ENCODE assay signal across 19 cellular contexts in genomic region chr19:40681039-40681438, GRCh38. TPM values are rescaled to one million over a fixed set of nuclear protein-coding genes. Genes with fewer than 3 reads are reported as not detected.
A peak's percentile ranks its signal among the peaks of the same experiment; 100 is the strongest.
DNase-seq lines count a peak whose midpoint lies in the region; ATAC-seq and TF ChIP-seq lines count a peak whose summit lies in the region.
"Had no signal": no experiment of that assay in that cellular context is flagged by ENCODE, and none has a peak within 500 bp of the region (broad histone marks: within the 10 kb centered on the region; RNA-seq: fewer than 3 reads in every experiment).

No MANE protein-coding gene starts in this region.

- no peaks in the 10 kb centered on the region for H3K27me3 Mint-ChIP-seq in activated naive CD4-positive, alpha-beta T cell treated with anti-CD3 and anti-CD28 coated beads for 36 hours (ENCODE audit: low read depth)
- H3K27me3 Mint-ChIP-seq in progenitor cell of endocrine pancreas: no peaks in the 10 kb centered on the region
- peaks cover 2% of the 10 kb centered on the region for H3K27me3 Mint-ChIP-seq in HFFc6 (ENCODE audit: insufficient read depth)
- H3K27me3 Mint-ChIP-seq: CD4-positive, alpha-beta memory T cell had no signal

- TF ChIP-seq CTCF in RWPE1 (conservative IDR thresholded peaks at IDR 0.05; ENCODE audit: low read depth) (no peak), progenitor cell of endocrine pancreas (IDR thresholded peaks at IDR 0.05; ENCODE audit: unreplicated experiment) (no peak), HFFc6 (IDR thresholded peaks at IDR 0.05) (no peak), GM20000 (IDR thresholded peaks at IDR 0.05; ENCODE audit: extremely low read depth, missing control alignments) (no peak)

- POLR2A ChIA-PET in RWPE1 (lab: Yijun Ruan, JAX; ENCODE audit: low non-redundant PET): no interaction called here

- CTCF ChIA-PET in activated naive CD4-positive, alpha-beta T cell treated with anti-CD3 and anti-CD28 coated beads for 36 hours (lab: Charles Lee): interaction anchor here (1.2 kb wide), 1 partner anchor 65 kb away, joined by 4 read pairs; no protein-coding TSS in a partner anchor
- CTCF ChIA-PET in RWPE1 (lab: Yijun Ruan, JAX): no interaction called here

- no peak for ATAC-seq in activated naive CD4-positive, alpha-beta T cell treated with anti-CD3 and anti-CD28 coated beads, Interleukin-2, amount 50 U/mL, for 72 hours

- H3K4me3 Mint-ChIP-seq in activated naive CD4-positive, alpha-beta T cell treated with anti-CD3 and anti-CD28 coated beads for 36 hours: no peak overlapping the region
- H3K4me3 Mint-ChIP-seq in progenitor cell of endocrine pancreas (ENCODE audit: low read depth) (no peak overlapping the region), HFFc6 (no peak overlapping the region)
- H3K4me3 Mint-ChIP-seq: CD4-positive, alpha-beta memory T cell had no signal

- no peaks in the 10 kb centered on the region for H3K4me1 Mint-ChIP-seq in activated naive CD4-positive, alpha-beta T cell treated with anti-CD3 and anti-CD28 coated beads for 36 hours (ENCODE audit: low read depth)
- no peaks in the 10 kb centered on the region for H3K4me1 Mint-ChIP-seq in progenitor cell of endocrine pancreas (ENCODE audit: low read depth)
- no peaks in the 10 kb centered on the region for H3K4me1 Mint-ChIP-seq in HFFc6 (ENCODE audit: low read depth)

- H3K9me3 Mint-ChIP-seq in activated naive CD4-positive, alpha-beta T cell treated with anti-CD3 and anti-CD28 coated beads, Interleukin-2, amount 50 U/mL, for 72 hours: no peaks in the 10 kb centered on the region
- no peaks in the 10 kb centered on the region for H3K9me3 Mint-ChIP-seq in activated naive CD4-positive, alpha-beta T cell treated with anti-CD3 and anti-CD28 coated beads for 36 hours
- H3K9me3 Mint-ChIP-seq in progenitor cell of endocrine pancreas (ENCODE audit: low read depth): no peaks in the 10 kb centered on the region
- H3K9me3 Mint-ChIP-seq in HFFc6: no peaks in the 10 kb centered on the region
- H3K9me3 Mint-ChIP-seq: CD4-positive, alpha-beta memory T cell had no signal

- peak overlapping the region; percentile 11 to 19 for H3K27ac Mint-ChIP-seq in activated naive CD4-positive, alpha-beta T cell treated with anti-CD3 and anti-CD28 coated beads, Interleukin-2, amount 50 U/mL, for 72 hours
- H3K27ac Mint-ChIP-seq in activated naive CD4-positive, alpha-beta T cell treated with anti-CD3 and anti-CD28 coated beads for 36 hours: no peak overlapping the region
- H3K27ac Mint-ChIP-seq in progenitor cell of endocrine pancreas: peak overlapping the region; percentile 71
- H3K27ac Mint-ChIP-seq in HFFc6: no peak overlapping the region

- peak overlapping the region; percentile 16; the same call in 1 of the 2 replicates for H3K27ac ChIP-seq in RWPE1
- H3K27ac ChIP-seq: 22Rv1; BLaER1 treated with 17β-estradiol and CSF1 and Interleukin-3, amounts not matched to agents 10 nM and 100 nM; GM23248 had no signal

- H3K36me3 Mint-ChIP-seq in activated naive CD4-positive, alpha-beta T cell treated with anti-CD3 and anti-CD28 coated beads, Interleukin-2, amount 50 U/mL, for 72 hours: peaks cover 11 to 24% of the 10 kb centered on the region in 2 donors
- H3K36me3 Mint-ChIP-seq in activated naive CD4-positive, alpha-beta T cell treated with anti-CD3 and anti-CD28 coated beads for 36 hours (ENCODE audit: low read depth): peaks cover 23% of the 10 kb centered on the region
- H3K36me3 Mint-ChIP-seq in progenitor cell of endocrine pancreas (ENCODE audit: insufficient read depth) (peaks cover 15% of the 10 kb centered on the region), HFFc6 (ENCODE audit: low read depth) (peaks cover 46% of the 10 kb centered on the region)

- DNase-seq in activated naive CD4-positive, alpha-beta T cell treated with anti-CD3 and anti-CD28 coated beads, Interleukin-2, amount 50 U/mL, for 72 hours (ENCODE audit: low spot score in 2 of 2): no peak
- no peak for DNase-seq in activated naive CD4-positive, alpha-beta T cell treated with anti-CD3 and anti-CD28 coated beads for 36 hours
- DNase-seq in RWPE1 (ENCODE audit: low spot score) (no peak), progenitor cell of endocrine pancreas (ENCODE audit: low spot score, unreplicated experiment) (no peak), HFFc6 (no peak), GM20000 (ENCODE audit: low spot score) (no peak), NOMO-1 (lab: John Stamatoyannopoulos, UW; ENCODE audit: unreplicated experiment in 2 of 2) (no peak)
- DNase-seq: BE2C; Calu3; CD4-positive, alpha-beta memory T cell; COR-L47; DMS53; DMS79 treated with DMSO at 0.1 percent for 48 hours; GF-D8; GM23248; H7; HCEC 1CT had no signal

- intact Hi-C loops in activated naive CD4-positive, alpha-beta T cell treated with anti-CD3 and anti-CD28 coated beads for 36 hours (cut with micrococcal nuclease): no loop called here

RNA-seq across cellular contexts. Expression of gene NUMBL, which starts 9.4 kb away (rescaled TPM):
- total RNA-seq in activated naive CD4-positive, alpha-beta T cell treated with anti-CD3 and anti-CD28 coated beads, Interleukin-2, amount 50 U/mL, for 72 hours: 10 to 100 TPM; 18.0 to 20.2 TPM
- 1 to 10 TPM; 6.2 to 9.2 TPM for total RNA-seq in activated naive CD4-positive, alpha-beta T cell treated with anti-CD3 and anti-CD28 coated beads for 36 hours
- total RNA-seq in progenitor cell of endocrine pancreas: 14.6 and 20.9 TPM in 2 replicates
- 10 to 100 TPM; 49.1 to 58.3 (median 53.6) TPM for total RNA-seq in HFFc6 (2021; fragmentation: NEBNext Ultra II Directional; extraction: Animal tissue kit (Norgen Biotek cat#: 25700))

RNA-seq across cellular contexts. Expression of gene COQ8B, which starts 35.6 kb away (rescaled TPM):
- 10 to 100 TPM; 25.5 to 39.8 TPM for total RNA-seq in activated naive CD4-positive, alpha-beta T cell treated with anti-CD3 and anti-CD28 coated beads, Interleukin-2, amount 50 U/mL, for 72 hours
- total RNA-seq in activated naive CD4-positive, alpha-beta T cell treated with anti-CD3 and anti-CD28 coated beads for 36 hours: 10 to 100 TPM; 19.8 to 21.3 TPM
- total RNA-seq in progenitor cell of endocrine pancreas: 55.8 and 58.6 TPM in 2 replicates
- 10 to 100 TPM; 19.8 to 28.6 (median 23.6) TPM for total RNA-seq in HFFc6 (2021; fragmentation: NEBNext Ultra II Directional; extraction: Animal tissue kit (Norgen Biotek cat#: 25700))

RNA-seq across cellular contexts. Expression of gene ITPKC, which starts 35.9 kb away (rescaled TPM):
- 1 to 10 TPM; 8.3 to 9.4 TPM for total RNA-seq in activated naive CD4-positive, alpha-beta T cell treated with anti-CD3 and anti-CD28 coated beads, Interleukin-2, amount 50 U/mL, for 72 hours
- 1 to 10 TPM; 4.4 to 4.7 TPM for total RNA-seq in activated naive CD4-positive, alpha-beta T cell treated with anti-CD3 and anti-CD28 coated beads for 36 hours
- 20.1 and 20.7 TPM in 2 replicates for total RNA-seq in progenitor cell of endocrine pancreas
- 10 to 100 TPM in 4 of 6 experiments, 1 to 10 TPM in 2; 9.2 to 14.9 (median 10.5) TPM for total RNA-seq in HFFc6 (2021; fragmentation: NEBNext Ultra II Directional; extraction: Animal tissue kit (Norgen Biotek cat#: 25700))

Comparison
In these comparisons a context has a peak if more than half of its experiments do, and no peak if none do; other contexts are left out.
1. H3K27ac Mint-ChIP-seq: peak in activated naive CD4-positive, alpha-beta T cell treated with anti-CD3 and anti-CD28 coated beads, Interleukin-2, amount 50 U/mL, for 72 hours (2 of 2) and progenitor cell of endocrine pancreas (single experiment); none in activated naive CD4-positive, alpha-beta T cell treated with anti-CD3 and anti-CD28 coated beads for 36 hours (single experiment) and HFFc6 (single experiment).